In genomic region chr9:128634651-128635262, GRCh38 we compare ENCODE assay signal across 1 cellular context.
TF ChIP-seq lines count a peak whose summit lies in the region.

No MANE protein-coding gene starts in this region.

TF ChIP-seq in endothelial cell of umbilical vein, 7 proteins besides CTCF, POLR2A, EP300 and RAD21 (continued from another document):
- no peak for TF ChIP-seq JUN (IDR thresholded peaks at IDR 0.05; ENCODE audit: borderline replicate concordance, insufficient read depth, insufficient read length, low read depth)
- TF ChIP-seq MYC (IDR thresholded peaks at IDR 0.05; ENCODE audit: low read depth, low read length), result no peak
